In genomic region chr12:110104188-110104969, GRCh38 we compare ENCODE assay signal across 15 cellular contexts. TPM values are rescaled to one million over a fixed set of nuclear protein-coding genes. Genes with fewer than 3 reads are reported as not detected.
DNase-seq lines count a peak whose midpoint lies in the region; ATAC-seq and TF ChIP-seq lines count a peak whose summit lies in the region.
"Had no signal": no experiment of that assay in that cellular context is flagged by ENCODE, and none has a peak within 500 bp of the region (broad histone marks: within the 10 kb centered on the region; RNA-seq: fewer than 3 reads in every experiment).

No MANE protein-coding gene starts in this region.

- no peak for ATAC-seq in sciatic nerve
- ATAC-seq in HG02678 (IDR thresholded peaks at IDR 0.05; ENCODE audit: unreplicated experiment), result no peak
- ATAC-seq in HG03108 (IDR thresholded peaks at IDR 0.05; ENCODE audit: unreplicated experiment), result no peak
- ATAC-seq: body of pancreas had no signal

- H3K36me3 Mint-ChIP-seq in chondrocyte (ENCODE audit: low read depth), result no peaks in the 10 kb centered on the region

- H3K4me3 Mint-ChIP-seq in chondrocyte (ENCODE audit: unreplicated experiment), result no peak overlapping the region

- peak; percentile 31 for DNase-seq in CD1c-positive myeloid dendritic cell (ENCODE audit: extremely low spot score)
- peak; percentile 20 for DNase-seq in SK-N-DZ (ENCODE audit: low spot score)
- peak; percentile 81 for DNase-seq in fibroblast of the aortic adventitia (ENCODE audit: low read depth)
- peak; percentile 56 for DNase-seq in sciatic nerve (ENCODE audit: low spot score)
- no peak for DNase-seq in chondrocyte (ENCODE audit: low spot score)
- no peak for DNase-seq in HuH-7.5 (ENCODE audit: low spot score)
- DNase-seq: activated T-cell treated with anti-CD3 and anti-CD28 coated beads, Interleukin-2, amount 50 U/mL, for 48 hours; BE2C; body of pancreas; EL; NCI-H1417; NCI-H748 treated with DMSO at 0.1 percent for 48 hours; small intestine had no signal

- H3K4me3 ChIP-seq in fibroblast of the aortic adventitia (ENCODE audit: low read depth, low read length), result no peak overlapping the region
- H3K4me3 ChIP-seq: body of pancreas had no signal

- H3K4me1 Mint-ChIP-seq in chondrocyte (ENCODE audit: low read depth), result peaks cover 42% of the 10 kb centered on the region

- H3K27ac Mint-ChIP-seq in chondrocyte (ENCODE audit: unreplicated experiment), result no peak overlapping the region

- TF ChIP-seq CTCF in fibroblast of the aortic adventitia (IDR thresholded peaks at IDR 0.05; ENCODE audit: insufficient read depth, low read length), result no peak
- TF ChIP-seq CTCF in chondrocyte (IDR thresholded peaks at IDR 0.05), result no peak

- no peaks in the 10 kb centered on the region for H3K27me3 Mint-ChIP-seq in chondrocyte (ENCODE audit: low read depth)

- intact Hi-C loops in sciatic nerve (cut with DNase I), result loop anchor here (10.0 kb wide), 1 partner anchor 320 kb away; no protein-coding TSS in a partner anchor

- H3K9me3 Mint-ChIP-seq in chondrocyte (ENCODE audit: low read depth), result no peaks in the 10 kb centered on the region

RNA-seq across cellular contexts. Expression of gene IFT81, which starts 19.8 kb away (rescaled TPM):
- polyA plus RNA-seq in SK-N-DZ (2014; cell fraction: cytosol; rRNA removed), result 20.9 and 28.9 TPM in 2 replicates
- 37.0 and 39.6 TPM in 2 replicates for polyA plus RNA-seq in SK-N-DZ (2014; cell fraction: nucleus; rRNA removed)
- 20.4 and 30.8 TPM in 2 replicates for total RNA-seq in fibroblast of the aortic adventitia (ENCODE audit: low replicate concordance)
- 17.3 TPM for total RNA-seq in sciatic nerve
- total RNA-seq in chondrocyte, result 8.6 to 10.9 TPM (median 8.9 TPM) in 3 replicates

RNA-seq across cellular contexts. Expression of gene C12orf76, which starts 56.1 kb away (rescaled TPM):
- 31.9 and 43.3 TPM in 2 replicates for polyA plus RNA-seq in SK-N-DZ (2014; cell fraction: cytosol; rRNA removed)
- polyA plus RNA-seq in SK-N-DZ (2014; cell fraction: nucleus; rRNA removed), result 16.3 and 20.0 TPM in 2 replicates
- total RNA-seq in fibroblast of the aortic adventitia (ENCODE audit: low replicate concordance) (10.3 and 11.9 TPM in 2 replicates), sciatic nerve (40.3 TPM), chondrocyte (7.2 to 9.9 TPM (median 8.2 TPM) in 3 replicates)

Comparison
In these comparisons a context has a peak if more than half of its experiments do, and no peak if none do; other contexts are left out.
1. DNase-seq: peak in CD1c-positive myeloid dendritic cell (single experiment), SK-N-DZ (single experiment), fibroblast of the aortic adventitia (single experiment) and sciatic nerve (single experiment); none in chondrocyte (single experiment) and HuH-7.5 (single experiment).